Comparison of ENCODE assay signal across 25 cellular contexts in genomic region chr7:152395115-152395514, GRCh38. TPM values are rescaled to one million over a fixed set of nuclear protein-coding genes. Genes with fewer than 3 reads are reported as not detected.
A peak's percentile ranks its signal among the peaks of the same experiment; 100 is the strongest.
DNase-seq lines count a peak whose midpoint lies in the region; ATAC-seq and TF ChIP-seq lines count a peak whose summit lies in the region.
"Had no signal": no experiment of that assay in that cellular context is flagged by ENCODE, and none has a peak within 500 bp of the region (broad histone marks: within the 10 kb centered on the region; RNA-seq: fewer than 3 reads in every experiment).

No MANE protein-coding gene starts in this region.

- no peaks in the 10 kb centered on the region for H3K36me3 Mint-ChIP-seq in activated CD8-positive, alpha-beta T cell treated with anti-CD3 and anti-CD28 coated beads for 36 hours (ENCODE audit: low read depth)
- no peaks in the 10 kb centered on the region for H3K36me3 Mint-ChIP-seq in activated CD8-positive, alpha-beta T cell treated with anti-CD3 and anti-CD28 coated beads, Interleukin-2, amount 10 ng/mL, durations not matched to agents 7 days and 5 days (ENCODE audit: low read depth)
- H3K36me3 Mint-ChIP-seq in neural progenitor cell: peaks cover 8% of the 10 kb centered on the region

- ATAC-seq in activated CD8-positive, alpha-beta T cell treated with anti-CD3 and anti-CD28 coated beads for 36 hours: peak; percentile 17
- ATAC-seq in activated CD8-positive, alpha-beta T cell treated with anti-CD3 and anti-CD28 coated beads, Interleukin-2, amount 10 ng/mL, durations not matched to agents 7 days and 5 days: no peak
- no peak for ATAC-seq in HG02981 (IDR thresholded peaks at IDR 0.05; ENCODE audit: unreplicated experiment)
- ATAC-seq in HG03432 (IDR thresholded peaks at IDR 0.05; ENCODE audit: unreplicated experiment): no peak
- ATAC-seq: naive thymus-derived CD4-positive, alpha-beta T cell had no signal

- peaks cover 90% of the 10 kb centered on the region for H4K20me1 ChIP-seq in neural progenitor cell (ENCODE audit: low read depth)

- H3K4me1 Mint-ChIP-seq in activated CD8-positive, alpha-beta T cell treated with anti-CD3 and anti-CD28 coated beads for 36 hours (ENCODE audit: low read depth): peaks cover 43% of the 10 kb centered on the region
- H3K4me1 Mint-ChIP-seq in activated CD8-positive, alpha-beta T cell treated with anti-CD3 and anti-CD28 coated beads, Interleukin-2, amount 10 ng/mL, durations not matched to agents 7 days and 5 days (ENCODE audit: low read depth): peaks cover 3% of the 10 kb centered on the region
- H3K4me1 Mint-ChIP-seq in neural progenitor cell: peaks cover 20% of the 10 kb centered on the region

- peaks cover 14% of the 10 kb centered on the region for H3F3A ChIP-seq in neural progenitor cell (ENCODE audit: low read depth)

- H3K4me3 Mint-ChIP-seq in activated CD8-positive, alpha-beta T cell treated with anti-CD3 and anti-CD28 coated beads for 36 hours: no peak overlapping the region
- no peak overlapping the region for H3K4me3 Mint-ChIP-seq in activated CD8-positive, alpha-beta T cell treated with anti-CD3 and anti-CD28 coated beads, Interleukin-2, amount 10 ng/mL, durations not matched to agents 7 days and 5 days
- no peak overlapping the region for H3K4me3 Mint-ChIP-seq in neural progenitor cell

- H3K79me2 ChIP-seq in neural progenitor cell (ENCODE audit: low read depth): peaks cover 100% of the 10 kb centered on the region

- no peaks in the 10 kb centered on the region for H3K27me3 Mint-ChIP-seq in activated CD8-positive, alpha-beta T cell treated with anti-CD3 and anti-CD28 coated beads for 36 hours
- H3K27me3 Mint-ChIP-seq in activated CD8-positive, alpha-beta T cell treated with anti-CD3 and anti-CD28 coated beads, Interleukin-2, amount 10 ng/mL, durations not matched to agents 7 days and 5 days (ENCODE audit: low read depth): no peaks in the 10 kb centered on the region
- no peaks in the 10 kb centered on the region for H3K27me3 Mint-ChIP-seq in neural progenitor cell (ENCODE audit: insufficient read depth, low read depth)
- H3K27me3 Mint-ChIP-seq: naive thymus-derived CD4-positive, alpha-beta T cell had no signal

- H3K4me3 ChIP-seq in fibroblast of villous mesenchyme (ENCODE audit: low read depth, low read length) (no peak overlapping the region), neural progenitor cell (no peak overlapping the region)
- H3K4me3 ChIP-seq: BLaER1, HAP-1, skin epidermis, stomach had no signal

- peak; percentile 13 for DNase-seq in activated CD8-positive, alpha-beta T cell treated with anti-CD3 and anti-CD28 coated beads for 36 hours
- no peak for DNase-seq in activated CD8-positive, alpha-beta T cell treated with anti-CD3 and anti-CD28 coated beads, Interleukin-2, amount 10 ng/mL, durations not matched to agents 7 days and 5 days
- DNase-seq in amniotic epithelial cell (ENCODE audit: low read depth) (peak; percentile 59), fibroblast of villous mesenchyme (ENCODE audit: low read depth) (peak; percentile 63), smooth muscle cell of the brain vasculature (ENCODE audit: low read depth, low spot score) (peak; percentile 29), neural progenitor cell (ENCODE audit: low spot score) (no peak)
- DNase-seq: activated CD4-positive, alpha-beta T cell treated with anti-CD3 and anti-CD28 coated beads for 48 hours; activated naive CD4-positive, alpha-beta T cell; anterior cingulate cortex; Calu3; foreskin keratinocyte; kidney; mesendoderm; naive thymus-derived CD4-positive, alpha-beta T cell; NCI-H1105 treated with DMSO at 0.1 percent for 48 hours; NCI-H524 treated with DMSO at 0.1 percent for 48 hours; stimulated activated CD4-positive, alpha-beta T cell treated with anti-CD3 and anti-CD28 coated beads, Interleukin-4, amount 100 ng/mL, for 1 hour; stomach had no signal

- no peak overlapping the region for H3K9ac ChIP-seq in neural progenitor cell
- H3K9ac ChIP-seq: BLaER1, KMS-11 had no signal

- H3K9me3 ChIP-seq in neural progenitor cell (ENCODE audit: low read depth): no peaks in the 10 kb centered on the region
- H3K9me3 ChIP-seq: HAP-1, stomach had no signal

- POLR2A ChIA-PET in activated CD8-positive, alpha-beta T cell treated with anti-CD3 and anti-CD28 coated beads for 36 hours (lab: Charles Lee): no interaction called here
- POLR2A ChIA-PET in activated CD8-positive, alpha-beta T cell treated with anti-CD3 and anti-CD28 coated beads, Interleukin-2, amount 10 ng/mL, durations not matched to agents 7 days and 5 days (lab: Charles Lee): no interaction called here

- CTCF ChIA-PET in activated CD8-positive, alpha-beta T cell treated with anti-CD3 and anti-CD28 coated beads for 36 hours (lab: Charles Lee): interaction anchor here (1.2 kb wide), 1 partner anchor 9 kb away, joined by 4 read pairs; no protein-coding TSS in a partner anchor
- CTCF ChIA-PET in activated CD8-positive, alpha-beta T cell treated with anti-CD3 and anti-CD28 coated beads, Interleukin-2, amount 10 ng/mL, durations not matched to agents 7 days and 5 days (lab: Charles Lee): no interaction called here

- TF ChIP-seq CTCF in activated CD8-positive, alpha-beta T cell treated with anti-CD3 and anti-CD28 coated beads for 36 hours (IDR thresholded peaks at IDR 0.05): no peak
- TF ChIP-seq CTCF in fibroblast of villous mesenchyme (IDR thresholded peaks at IDR 0.05; ENCODE audit: insufficient read depth, low read depth, low read length) (no peak), neural progenitor cell (IDR thresholded peaks at IDR 0.05) (no peak)

- H3K4me1 ChIP-seq in neural progenitor cell: peaks cover 37% of the 10 kb centered on the region
- H3K4me1 ChIP-seq: BLaER1 had no signal

- peaks cover 1% of the 10 kb centered on the region for H3K9me3 Mint-ChIP-seq in activated CD8-positive, alpha-beta T cell treated with anti-CD3 and anti-CD28 coated beads for 36 hours
- no peaks in the 10 kb centered on the region for H3K9me3 Mint-ChIP-seq in activated CD8-positive, alpha-beta T cell treated with anti-CD3 and anti-CD28 coated beads, Interleukin-2, amount 10 ng/mL, durations not matched to agents 7 days and 5 days (ENCODE audit: insufficient read depth)
- peaks cover 9% of the 10 kb centered on the region for H3K9me3 Mint-ChIP-seq in neural progenitor cell

- H2AFZ ChIP-seq in neural progenitor cell (replicated peaks): no peak overlapping the region

- intact Hi-C loops in activated CD8-positive, alpha-beta T cell treated with anti-CD3 and anti-CD28 coated beads for 36 hours (cut with micrococcal nuclease): no loop called here

- H3K27ac ChIP-seq in neural progenitor cell: no peak overlapping the region
- H3K27ac ChIP-seq: 22Rv1, BLaER1, foreskin keratinocyte, KMS-11, skin epidermis, stomach had no signal

- H3K27ac Mint-ChIP-seq in activated CD8-positive, alpha-beta T cell treated with anti-CD3 and anti-CD28 coated beads for 36 hours: no peak overlapping the region
- H3K27ac Mint-ChIP-seq in activated CD8-positive, alpha-beta T cell treated with anti-CD3 and anti-CD28 coated beads, Interleukin-2, amount 10 ng/mL, durations not matched to agents 7 days and 5 days: no peak overlapping the region
- H3K27ac Mint-ChIP-seq in neural progenitor cell: no peak overlapping the region

- no peak overlapping the region for H3K4me2 ChIP-seq in neural progenitor cell
- H3K4me2 ChIP-seq: BLaER1, KMS-11 had no signal

- H3K36me3 ChIP-seq in neural progenitor cell: no peaks in the 10 kb centered on the region
- H3K36me3 ChIP-seq: HAP-1, stomach had no signal

- H3K27me3 ChIP-seq in neural progenitor cell: no peaks in the 10 kb centered on the region
- H3K27me3 ChIP-seq: BLaER1, foreskin keratinocyte, stomach had no signal

RNA-seq across cellular contexts. Expression of gene KMT2C, which starts 40.7 kb away (rescaled TPM):
- total RNA-seq in activated CD8-positive, alpha-beta T cell treated with anti-CD3 and anti-CD28 coated beads for 36 hours: 10 to 100 TPM; 48.5 to 52.8 TPM
- total RNA-seq in activated CD8-positive, alpha-beta T cell treated with anti-CD3 and anti-CD28 coated beads, Interleukin-2, amount 10 ng/mL, durations not matched to agents 7 days and 5 days: 10 to 100 TPM; 67.1 to 74.0 TPM
- total RNA-seq in fibroblast of villous mesenchyme (34.8 and 39.7 TPM in 2 replicates), neural progenitor cell (ENCODE audit: low replicate concordance) (25.7 and 26.4 TPM in 2 replicates)

Comparison
In these comparisons a context has a peak if more than half of its experiments do, and no peak if none do; other contexts are left out.
1. DNase-seq: peak in activated CD8-positive, alpha-beta T cell treated with anti-CD3 and anti-CD28 coated beads for 36 hours (single experiment), amniotic epithelial cell (single experiment), fibroblast of villous mesenchyme (single experiment) and smooth muscle cell of the brain vasculature (single experiment); none in activated CD8-positive, alpha-beta T cell treated with anti-CD3 and anti-CD28 coated beads, Interleukin-2, amount 10 ng/mL, durations not matched to agents 7 days and 5 days (single experiment) and neural progenitor cell (single experiment).